12 cellular contexts compared by ENCODE assay signal in genomic region chr1:245041058-245041698, GRCh38.
"Had no signal": no experiment of that assay in that cellular context is flagged by ENCODE, and none has a peak within 500 bp of the region (broad histone marks: within the 10 kb centered on the region; RNA-seq: fewer than 3 reads in every experiment).

No MANE protein-coding gene starts in this region.

- DNase-seq: activated CD4-positive, CD25-positive, alpha-beta regulatory T cell treated with anti-CD3 and anti-CD28 coated beads, Interleukin-2, amount 50 U/mL, for 72 hours; activated naive CD4-positive, alpha-beta T cell; activated T-cell treated with anti-CD3 and anti-CD28 coated beads for 4 hours; left cardiac atrium; lower lobe of right lung; stimulated activated naive CD8-positive, alpha-beta T cell treated with anti-CD3 and anti-CD28 coated beads, Interleukin-15, Interleukin-2, amounts not matched to agents 100 U/mL and 50 U/mL, for 24 hours; transverse colon had no signal

- H3K4me1 ChIP-seq: vagina had no signal

- H3K4me3 ChIP-seq: lower lobe of right lung, transverse colon, vagina had no signal

- H3K27ac ChIP-seq: lower lobe of right lung, vagina had no signal

- H3K36me3 ChIP-seq: lower lobe of right lung, transverse colon, vagina had no signal

- ATAC-seq: left cardiac atrium; lower lobe of right lung; sciatic nerve; stimulated activated naive CD8-positive, alpha-beta T cell treated with anti-CD3 and anti-CD28 coated beads, Interleukin-15, Interleukin-2, amounts not matched to agents 100 U/mL and 50 U/mL, for 24 hours had no signal

- H3K27me3 ChIP-seq: transverse colon, vagina had no signal

- H3K9me3 ChIP-seq: lower lobe of right lung, transverse colon, vagina had no signal

- FAIRE-seq: astrocyte, bronchial epithelial cell had no signal

- H3K4me3 Mint-ChIP-seq: neural crest cell had no signal

- H3K9me3 Mint-ChIP-seq: neural crest cell had no signal
